Comparison of ENCODE assay signal across 12 cellular contexts in genomic region chrX:155065035-155065734, GRCh38. TPM values are rescaled to one million over a fixed set of nuclear protein-coding genes. Genes with fewer than 3 reads are reported as not detected.
DNase-seq lines count a peak whose midpoint lies in the region; ATAC-seq and TF ChIP-seq lines count a peak whose summit lies in the region.
"Had no signal": no experiment of that assay in that cellular context is flagged by ENCODE, and none has a peak within 500 bp of the region (broad histone marks: within the 10 kb centered on the region; RNA-seq: fewer than 3 reads in every experiment).

No MANE protein-coding gene starts in this region.

- H3K27me3 ChIP-seq in breast epithelium (no peaks in the 10 kb centered on the region), osteoblast (ENCODE audit: insufficient read depth, low read length) (no peaks in the 10 kb centered on the region)
- H3K27me3 ChIP-seq: esophagus squamous epithelium had no signal

- no peaks in the 10 kb centered on the region; the same call in 1 of the 2 replicates for H3K36me3 Mint-ChIP-seq in HFFc6 (ENCODE audit: low read depth)
- H3K36me3 Mint-ChIP-seq: IgD-negative memory B cell had no signal

- H3K4me1 Mint-ChIP-seq in HFFc6 (ENCODE audit: low read depth): peaks cover 45% of the 10 kb centered on the region

- H3K4me3 ChIP-seq in breast epithelium (peak overlapping the region in 1 of 3 donors; percentile 2), osteoblast (ENCODE audit: insufficient read depth, low read length) (peak overlapping the region; percentile 18)
- H3K4me3 ChIP-seq: esophagus squamous epithelium had no signal

- POLR2A ChIA-PET in GM10248 (lab: Yijun Ruan, JAX): no interaction called here

- peak overlapping the region; percentile 64 for H3K27ac Mint-ChIP-seq in HFFc6

- H3K27ac ChIP-seq in breast epithelium: peak overlapping the region; percentile 63 to 79
- no peak overlapping the region for H3K27ac ChIP-seq in osteoblast (ENCODE audit: low read depth, low read length)
- H3K27ac ChIP-seq: esophagus squamous epithelium had no signal

- CTCF ChIA-PET in GM10248 (lab: Yijun Ruan, JAX): no interaction called here

- peak overlapping the region; percentile 55 for H3K4me2 ChIP-seq in osteoblast (ENCODE audit: insufficient read depth, low read length)

- H3K27me3 Mint-ChIP-seq in HFFc6 (ENCODE audit: insufficient read depth): no peaks in the 10 kb centered on the region
- H3K27me3 Mint-ChIP-seq: IgD-negative memory B cell had no signal

- intact Hi-C loops in breast epithelium (cut with DNase I; ENCODE audit: low total_unique reads): no loop called here

- TF ChIP-seq POLR2A in breast epithelium (IDR thresholded peaks at IDR 0.05): no peak

- TF ChIP-seq CTCF in HFFc6 (IDR thresholded peaks at IDR 0.05) (no peak), breast epithelium (IDR thresholded peaks at IDR 0.05) (no peak), osteoblast (IDR thresholded peaks at IDR 0.05; ENCODE audit: extremely low read depth, low read depth, low read length) (no peak), GM10248 (IDR thresholded peaks at IDR 0.05; ENCODE audit: control extremely low read depth, extremely low read depth, low read depth, missing control alignments) (no peak)

- H3K79me2 ChIP-seq in osteoblast (ENCODE audit: insufficient read depth, low read length): peaks cover 31% of the 10 kb centered on the region

- peak overlapping the region; percentile 71 for H3K4me3 Mint-ChIP-seq in HFFc6
- H3K4me3 Mint-ChIP-seq: IgD-negative memory B cell had no signal

- no peak overlapping the region for H2AFZ ChIP-seq in osteoblast (ENCODE audit: low read length)

- no peaks in the 10 kb centered on the region for H3K4me1 ChIP-seq in breast epithelium
- peaks cover 29% of the 10 kb centered on the region for H3K4me1 ChIP-seq in osteoblast (ENCODE audit: insufficient read depth, low read length)

- no peaks in the 10 kb centered on the region for H4K20me1 ChIP-seq in osteoblast (ENCODE audit: insufficient read depth, low read length)

- no peaks in the 10 kb centered on the region for H3K9me3 Mint-ChIP-seq in HFFc6
- H3K9me3 Mint-ChIP-seq: IgD-negative memory B cell had no signal

- no peaks in the 10 kb centered on the region for H3K9me3 ChIP-seq in breast epithelium
- H3K9me3 ChIP-seq in osteoblast (ENCODE audit: low read depth, low read length): no peaks in the 10 kb centered on the region
- H3K9me3 ChIP-seq: esophagus squamous epithelium had no signal

- DNase-seq in HFFc6 (peak; percentile 28), breast epithelium (ENCODE audit: low spot score in 2 of 2) (no peak), osteoblast (ENCODE audit: insufficient read length, low spot score, missing footprints) (no peak), GM10248 (ENCODE audit: extremely low spot score) (no peak), putamen (ENCODE audit: low spot score) (no peak)
- DNase-seq: aorta; esophagus squamous epithelium; left cardiac atrium; NCI-H2081 treated with DMSO at 0.1 percent for 48 hours; stimulated activated CD4-positive, alpha-beta T cell treated with anti-CD3 and anti-CD28 coated beads, Interleukin-2, amount 100 ng/mL, for 24 hours had no signal

- no peaks in the 10 kb centered on the region for H3K36me3 ChIP-seq in breast epithelium
- H3K36me3 ChIP-seq in osteoblast (ENCODE audit: insufficient read depth, low read length): no peaks in the 10 kb centered on the region

- ATAC-seq in GM18511 (IDR thresholded peaks at IDR 0.05; ENCODE audit: unreplicated experiment): no peak

RNA-seq across cellular contexts. Expression of gene CMC4, which starts 5.8 kb away (rescaled TPM):
- 1 to 10 TPM; 4.6 to 7.4 (median 6.3) TPM for total RNA-seq in HFFc6 (2021; fragmentation: NEBNext Ultra II Directional; extraction: Animal tissue kit (Norgen Biotek cat#: 25700))
- total RNA-seq in breast epithelium: 10 to 100 TPM; 18.7 to 27.2 (median 19.3) TPM
- total RNA-seq in osteoblast: 13.3 and 17.0 TPM in 2 replicates

RNA-seq across cellular contexts. Expression of gene MTCP1, which starts 5.8 kb away (rescaled TPM):
- total RNA-seq in HFFc6 (2021; fragmentation: NEBNext Ultra II Directional; extraction: Animal tissue kit (Norgen Biotek cat#: 25700)): 10 to 100 TPM; 12.4 to 15.8 (median 14.3) TPM
- total RNA-seq in breast epithelium (1 to 10 TPM; 1.8 to 3.2 (median 2.3) TPM), osteoblast (3.3 and 6.2 TPM in 2 replicates)

RNA-seq across cellular contexts. Expression of gene BRCC3, which starts 6.1 kb away (rescaled TPM):
- total RNA-seq in HFFc6 (2021; fragmentation: NEBNext Ultra II Directional; extraction: Animal tissue kit (Norgen Biotek cat#: 25700)): 10 to 100 TPM; 24.5 to 27.8 (median 26.0) TPM
- total RNA-seq in breast epithelium: 10 to 100 TPM; 12.8 to 16.0 (median 13.1) TPM
- 10.1 and 10.6 TPM in 2 replicates for total RNA-seq in osteoblast

RNA-seq across cellular contexts. Expression of gene FUNDC2, which starts 38.5 kb away (rescaled TPM):
- 10 to 100 TPM; 50.8 to 55.7 (median 53.3) TPM for total RNA-seq in HFFc6 (2021; fragmentation: NEBNext Ultra II Directional; extraction: Animal tissue kit (Norgen Biotek cat#: 25700))
- total RNA-seq in breast epithelium: 10 to 100 TPM; 76.7 to 99.0 (median 81.0) TPM
- total RNA-seq in osteoblast: 46.6 and 47.4 TPM in 2 replicates

RNA-seq across cellular contexts. Expression of gene F8, which starts 42.7 kb away (rescaled TPM):
- total RNA-seq in HFFc6 (2021; fragmentation: NEBNext Ultra II Directional; extraction: Animal tissue kit (Norgen Biotek cat#: 25700)): 1 to 10 TPM; 1.0 to 1.6 (median 1.4) TPM
- total RNA-seq in breast epithelium (10 to 100 TPM; 14.6 to 30.2 (median 16.1) TPM), osteoblast (10.9 and 12.1 TPM in 2 replicates)
